Comparison of ENCODE assay signal across 22 cellular contexts in genomic region chr11:92962444-92962843, GRCh38. TPM values are rescaled to one million over a fixed set of nuclear protein-coding genes. Genes with fewer than 3 reads are reported as not detected.
DNase-seq lines count a peak whose midpoint lies in the region; FAIRE-seq and TF ChIP-seq lines count a peak whose summit lies in the region.
"Had no signal": no experiment of that assay in that cellular context is flagged by ENCODE, and none has a peak within 500 bp of the region (broad histone marks: within the 10 kb centered on the region; RNA-seq: fewer than 3 reads in every experiment).

No MANE protein-coding gene starts in this region.

- no peak overlapping the region for H3K4me2 ChIP-seq in astrocyte (ENCODE audit: low read length)
- H3K4me2 ChIP-seq: A549 had no signal

- H3K27me3 Mint-ChIP-seq in astrocyte (ENCODE audit: low read depth, unreplicated experiment), result peaks cover 2% of the 10 kb centered on the region
- no peaks in the 10 kb centered on the region for H3K27me3 Mint-ChIP-seq in osteocyte (ENCODE audit: unreplicated experiment)
- H3K27me3 Mint-ChIP-seq in endodermal cell (ENCODE audit: insufficient read depth), result peaks cover 7% of the 10 kb centered on the region

- H3K9me3 Mint-ChIP-seq in astrocyte (ENCODE audit: unreplicated experiment) (peaks cover 2% of the 10 kb centered on the region), osteocyte (ENCODE audit: unreplicated experiment) (no peaks in the 10 kb centered on the region), endodermal cell (no peaks in the 10 kb centered on the region)

- H3K9me3 ChIP-seq in astrocyte (ENCODE audit: insufficient read depth, low read depth, low read length) (no peaks in the 10 kb centered on the region), endodermal cell (ENCODE audit: control insufficient read depth, low read length) (no peaks in the 10 kb centered on the region)
- H3K9me3 ChIP-seq: A549, Caco-2 had no signal

- H3K36me3 ChIP-seq in astrocyte (ENCODE audit: insufficient read depth, low read length), result no peaks in the 10 kb centered on the region
- H3K36me3 ChIP-seq in endodermal cell (ENCODE audit: control insufficient read depth, insufficient read depth, low read length), result no peaks in the 10 kb centered on the region

- no peak for TF ChIP-seq CTCF in astrocyte (IDR thresholded peaks at IDR 0.05; ENCODE audit: insufficient read depth, low read depth, low read length)
- no peak for TF ChIP-seq CTCF in osteocyte (IDR thresholded peaks at IDR 0.05)
- TF ChIP-seq CTCF in endodermal cell (conservative IDR thresholded peaks at IDR 0.05), result no peak

- no peak overlapping the region for H3K4me3 Mint-ChIP-seq in astrocyte (ENCODE audit: unreplicated experiment)
- H3K4me3 Mint-ChIP-seq in osteocyte (ENCODE audit: unreplicated experiment), result no peak overlapping the region
- no peak overlapping the region for H3K4me3 Mint-ChIP-seq in endodermal cell
- H3K4me3 Mint-ChIP-seq: CD4-positive, alpha-beta T cell had no signal

- H3K4me1 ChIP-seq in astrocyte (ENCODE audit: insufficient read depth, low read length), result no peaks in the 10 kb centered on the region
- no peaks in the 10 kb centered on the region for H3K4me1 ChIP-seq in endodermal cell (ENCODE audit: control insufficient read depth, insufficient read depth, low read length)
- H3K4me1 ChIP-seq: A549, Caco-2 had no signal

- H3K4me1 Mint-ChIP-seq in astrocyte (ENCODE audit: low read depth, unreplicated experiment) (peaks cover 5% of the 10 kb centered on the region), osteocyte (ENCODE audit: unreplicated experiment) (peaks cover 30% of the 10 kb centered on the region), endodermal cell (peaks cover 10% of the 10 kb centered on the region)

- H3K36me3 Mint-ChIP-seq in astrocyte (ENCODE audit: low read depth, unreplicated experiment) (no peaks in the 10 kb centered on the region), osteocyte (ENCODE audit: unreplicated experiment) (peaks cover under 1% of the 10 kb centered on the region), endodermal cell (ENCODE audit: low read depth) (no peaks in the 10 kb centered on the region)

- no peak overlapping the region for H3K4me3 ChIP-seq in astrocyte (ENCODE audit: insufficient read depth, low read depth, low read length)
- no peak overlapping the region for H3K4me3 ChIP-seq in endodermal cell (ENCODE audit: low read length)
- H3K4me3 ChIP-seq: A549, GM23248 had no signal

- no CpG with 5 or more reads among the region's 1 CpG for WGBS in endodermal cell (ENCODE audit: insufficient coverage in 1 of 2, insufficient read length in 1 of 2), 2 experiments

- H3K79me2 ChIP-seq in astrocyte (ENCODE audit: insufficient read depth, low read length), result no peaks in the 10 kb centered on the region

- no peak overlapping the region for H3K27ac ChIP-seq in astrocyte (ENCODE audit: low read depth, low read length)
- no peak overlapping the region for H3K27ac ChIP-seq in endodermal cell (ENCODE audit: low read depth, low read length)
- H3K27ac ChIP-seq: 22Rv1, A549, C4-2B, GM23248 had no signal

- H4K20me1 ChIP-seq in astrocyte (ENCODE audit: insufficient read depth, low read length), result no peaks in the 10 kb centered on the region

- no peak overlapping the region for H3K27ac Mint-ChIP-seq in astrocyte (ENCODE audit: unreplicated experiment)
- H3K27ac Mint-ChIP-seq in osteocyte (ENCODE audit: unreplicated experiment), result peak overlapping the region; percentile 8
- no peak overlapping the region for H3K27ac Mint-ChIP-seq in endodermal cell
- H3K27ac Mint-ChIP-seq: CD4-positive, alpha-beta T cell had no signal

- FAIRE-seq in astrocyte (lab: Jason Lieb, UNC), result no peak
- no peak for FAIRE-seq in H54 (lab: Jason Lieb, UNC)
- FAIRE-seq: A549, D721Med, G401.6, GM12892, GM18507 had no signal

- no peak for TF ChIP-seq POLR2A in H54 (IDR thresholded peaks at IDR 0.05; ENCODE audit: low read depth, low read length)

- H2AFZ ChIP-seq in astrocyte (ENCODE audit: low read depth, low read length), result no peak overlapping the region
- H2AFZ ChIP-seq: GM23248 had no signal

- no peak overlapping the region for H3K9ac ChIP-seq in astrocyte (ENCODE audit: low read length)
- no peak overlapping the region for H3K9ac ChIP-seq in endodermal cell (ENCODE audit: extremely low read depth, low read length, poor library complexity, severe bottlenecking)
- H3K9ac ChIP-seq: GM23248 had no signal

- H3K27me3 ChIP-seq in astrocyte (ENCODE audit: insufficient read depth, low read length), result peaks cover 1% of the 10 kb centered on the region
- peaks cover 1% of the 10 kb centered on the region for H3K27me3 ChIP-seq in endodermal cell (ENCODE audit: control insufficient read depth, insufficient read depth, low read length, poor library complexity, severe bottlenecking)

- DNase-seq in NCI-H2107 treated with DMSO at 0.1 percent for 48 hours (lab: John Stamatoyannopoulos, UW; ENCODE audit: unreplicated experiment) (peak; percentile 16), NCI-H2107 (lab: John Stamatoyannopoulos, UW) (no peak), NCI-H69 (lab: John Stamatoyannopoulos, UW) (peak; percentile 17), astrocyte (ENCODE audit: low read depth) (peak; percentile 74), osteocyte (ENCODE audit: extremely low spot score, unreplicated experiment) (no peak), endodermal cell (no peak), H54 (ENCODE audit: insufficient read length, low spot score) (no peak)
- DNase-seq: AML-193; Caco-2; CD4-positive, alpha-beta T cell; GM23248; HCEC 1CT had no signal

RNA-seq across cellular contexts. Expression of gene MTNR1B, which starts 7.0 kb away (rescaled TPM):
- total RNA-seq in astrocyte (not detected in 2 replicates), osteocyte (0.89 and 0.94 TPM in 2 replicates), endodermal cell (under 1 TPM in 1 of 2 donors, not detected in 1; 0.53 TPM)
- polyA plus RNA-seq in endodermal cell (2013, experiment 1 of 2), result not detected
- not detected for polyA plus RNA-seq in endodermal cell (2013, experiment 2 of 2)
- total RNA-seq: Caco-2; CD4-positive, alpha-beta T cell; GM23248; H4; HT-29 had no signal
- polyA plus RNA-seq: A549, BJ, GM23248 had no signal

Comparison
In these comparisons a context has a peak if more than half of its experiments do, and no peak if none do; other contexts are left out.
1. DNase-seq: peak in NCI-H2107 treated with DMSO at 0.1 percent for 48 hours (single experiment), NCI-H69 (single experiment) and astrocyte (single experiment); none in NCI-H2107 (single experiment), osteocyte (single experiment), endodermal cell (single experiment) and H54 (single experiment).